ENCODE assay signal across 8 cellular contexts in the genomic region with DNA sequence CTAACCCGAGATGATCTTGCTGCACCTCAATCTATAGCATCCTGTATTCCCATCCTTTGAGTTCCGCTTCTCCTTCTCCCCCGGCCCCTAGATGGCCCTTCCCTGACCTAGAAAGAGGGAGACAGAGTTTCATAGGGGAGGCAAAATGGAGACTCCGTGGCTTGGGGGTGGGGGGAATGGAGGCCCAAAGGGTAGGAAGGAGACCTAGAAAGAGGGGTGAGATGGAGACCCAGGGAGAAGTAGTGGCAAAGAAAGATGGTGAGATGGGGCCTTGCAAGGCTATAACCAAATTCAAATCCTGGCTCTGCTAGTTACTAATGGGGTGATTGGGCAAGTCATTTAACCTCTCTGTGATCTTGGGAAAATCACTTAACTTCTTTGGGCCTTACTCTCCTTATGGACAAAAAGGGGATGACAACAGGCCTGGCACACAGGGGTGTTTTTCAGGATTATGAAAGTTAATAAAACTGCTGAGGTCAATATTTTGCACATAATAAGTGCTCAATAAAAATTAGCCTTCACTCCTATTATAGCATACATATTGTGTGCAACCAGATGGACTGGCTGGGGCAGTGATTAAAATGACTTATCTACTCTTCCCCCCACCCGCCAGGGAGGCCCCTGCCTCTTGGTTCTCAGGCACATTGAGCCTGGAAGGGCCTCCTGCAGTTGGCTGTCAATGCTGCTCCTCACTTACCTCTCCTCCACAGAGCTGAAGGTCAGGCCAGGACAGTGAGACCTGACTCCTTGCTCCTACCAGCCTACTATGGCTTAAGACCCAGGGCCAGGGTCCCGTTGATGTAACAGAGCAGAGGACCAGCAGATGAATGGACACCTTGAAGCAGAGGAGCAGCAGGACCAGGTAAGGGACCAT. TPM values are rescaled to one million over a fixed set of nuclear protein-coding genes. Genes with fewer than 3 reads are reported as not detected.
A peak's percentile ranks its signal among the peaks of the same experiment; 100 is the strongest.
DNase-seq lines count a peak whose midpoint lies in the region; ATAC-seq, FAIRE-seq and TF ChIP-seq lines count a peak whose summit lies in the region.

No MANE protein-coding gene starts in this region.

- H3K36me3 Mint-ChIP-seq in activated T-cell treated with anti-CD3 and anti-CD28 coated beads, Interleukin-2, amount 50 U/mL, for 72 hours (ENCODE audit: insufficient read depth in 2 of 2), result peaks cover 18 to 43% of the 10 kb centered on the region in 2 donors
- H3K36me3 Mint-ChIP-seq in astrocyte (ENCODE audit: low read depth, unreplicated experiment), result peaks cover 16% of the 10 kb centered on the region
- peaks cover 9% of the 10 kb centered on the region for H3K36me3 Mint-ChIP-seq in type B pancreatic cell

- H3K9ac ChIP-seq in astrocyte (ENCODE audit: low read length), result peak overlapping the region; percentile 93

- H3K9me3 ChIP-seq in astrocyte (ENCODE audit: insufficient read depth, low read depth, low read length) (no peaks in the 10 kb centered on the region), right lobe of liver (no peaks in the 10 kb centered on the region)

- H3K27ac Mint-ChIP-seq in activated T-cell treated with anti-CD3 and anti-CD28 coated beads, Interleukin-2, amount 50 U/mL, for 72 hours, result peak overlapping the region; percentile 99
- H3K27ac Mint-ChIP-seq in astrocyte (ENCODE audit: unreplicated experiment) (peak overlapping the region; percentile 99), type B pancreatic cell (peak overlapping the region; percentile 99)

- intact Hi-C loops in right lobe of liver (cut with DNase I), result no loop called here

- H2AFZ ChIP-seq in astrocyte (ENCODE audit: low read depth, low read length), result peak overlapping the region; percentile 61

- no peaks in the 10 kb centered on the region for H3K27me3 Mint-ChIP-seq in activated T-cell treated with anti-CD3 and anti-CD28 coated beads, Interleukin-2, amount 50 U/mL, for 72 hours (ENCODE audit: low read depth)
- no peaks in the 10 kb centered on the region for H3K27me3 Mint-ChIP-seq in astrocyte (ENCODE audit: low read depth, unreplicated experiment)
- H3K27me3 Mint-ChIP-seq in type B pancreatic cell, result no peaks in the 10 kb centered on the region

- H3K27me3 ChIP-seq in astrocyte (ENCODE audit: insufficient read depth, low read length), result no peaks in the 10 kb centered on the region
- H3K27me3 ChIP-seq in right lobe of liver, result no peaks in the 10 kb centered on the region

- H3K9me3 Mint-ChIP-seq in activated T-cell treated with anti-CD3 and anti-CD28 coated beads, Interleukin-2, amount 50 U/mL, for 72 hours, result no peaks in the 10 kb centered on the region
- H3K9me3 Mint-ChIP-seq in astrocyte (ENCODE audit: unreplicated experiment) (no peaks in the 10 kb centered on the region), type B pancreatic cell (no peaks in the 10 kb centered on the region)

- 17% methylated on average over 5 of the region's 6 CpGs for WGBS in right lobe of liver (ENCODE audit: insufficient coverage, low coverage, low lambda C conversion rate, missing lambda C conversion rate)

- no peak for DNase-seq in activated T-cell treated with anti-CD3 and anti-CD28 coated beads, Interleukin-2, amount 50 U/mL, for 72 hours
- no peak for DNase-seq in activated T-cell treated with anti-CD3 and anti-CD28 coated beads for 4 hours
- no peak for DNase-seq in astrocyte (ENCODE audit: low read depth)
- DNase-seq in right lobe of liver, result no peak
- no peak for DNase-seq in type B pancreatic cell (ENCODE audit: extremely low spot score, unreplicated experiment)
- DNase-seq in stimulated activated naive CD4-positive, alpha-beta T cell treated with Interleukin-2 at 50 U/mL for 16 hours (lab: John Stamatoyannopoulos, UW), result no peak
- no peak for DNase-seq in DMS153 treated with DMSO at 0.1 percent for 48 hours (lab: John Stamatoyannopoulos, UW; ENCODE audit: unreplicated experiment)
- DNase-seq in DMS114 treated with DMSO at 0.1 percent for 48 hours (lab: John Stamatoyannopoulos, UW; ENCODE audit: unreplicated experiment), result no peak

- peak overlapping the region; percentile 95 for H3K4me2 ChIP-seq in astrocyte (ENCODE audit: low read length)

- TF ChIP-seq POLR2A in right lobe of liver (IDR thresholded peaks at IDR 0.05), result no peak

- H3K4me1 Mint-ChIP-seq in activated T-cell treated with anti-CD3 and anti-CD28 coated beads, Interleukin-2, amount 50 U/mL, for 72 hours (ENCODE audit: low read depth), result peaks cover 75% of the 10 kb centered on the region
- H3K4me1 Mint-ChIP-seq in astrocyte (ENCODE audit: low read depth, unreplicated experiment) (peaks cover 34% of the 10 kb centered on the region), type B pancreatic cell (ENCODE audit: unreplicated experiment) (peaks cover 29% of the 10 kb centered on the region)

- no peak for ATAC-seq in activated T-cell treated with anti-CD3 and anti-CD28 coated beads, Interleukin-2, amount 50 U/mL, for 72 hours (replicated peaks in 1 of 2)
- no peak for ATAC-seq in right lobe of liver

- peaks cover 21% of the 10 kb centered on the region for H3K36me3 ChIP-seq in astrocyte (ENCODE audit: insufficient read depth, low read length)
- H3K36me3 ChIP-seq in right lobe of liver, result peaks cover 0 to 28% (median 15%) of the 10 kb centered on the region in 4 donors

- H3K4me3 ChIP-seq in astrocyte (ENCODE audit: insufficient read depth, low read depth, low read length) (peak overlapping the region; percentile 99), right lobe of liver (peak overlapping the region; percentile 41 to 91 (median 70))

- peaks cover 58% of the 10 kb centered on the region for H3K79me2 ChIP-seq in astrocyte (ENCODE audit: insufficient read depth, low read length)

- H3K4me3 Mint-ChIP-seq in activated T-cell treated with anti-CD3 and anti-CD28 coated beads, Interleukin-2, amount 50 U/mL, for 72 hours, result peak overlapping the region; percentile 100
- H3K4me3 Mint-ChIP-seq in astrocyte (ENCODE audit: unreplicated experiment), result peak overlapping the region; percentile 99
- H3K4me3 Mint-ChIP-seq in type B pancreatic cell, result peak overlapping the region; percentile 97

- TF ChIP-seq CTCF in astrocyte (IDR thresholded peaks at IDR 0.05; ENCODE audit: insufficient read depth, low read depth, low read length) (peak; percentile 2), right lobe of liver (IDR thresholded peaks at IDR 0.05) (peak in 1 of 4 donors; percentile 30), type B pancreatic cell (conservative IDR thresholded peaks at IDR 0.05) (peak; percentile 35)

- H4K20me1 ChIP-seq in astrocyte (ENCODE audit: insufficient read depth, low read length), result peaks cover 39% of the 10 kb centered on the region

- H3K4me1 ChIP-seq in astrocyte (ENCODE audit: insufficient read depth, low read length), result peaks cover 44% of the 10 kb centered on the region
- peaks cover 0 to 36% (median 15%) of the 10 kb centered on the region in 4 donors for H3K4me1 ChIP-seq in right lobe of liver

- FAIRE-seq in astrocyte (lab: Jason Lieb, UNC), result no peak

- H3K27ac ChIP-seq in astrocyte (ENCODE audit: low read depth, low read length) (peak overlapping the region; percentile 89), right lobe of liver (peak overlapping the region; percentile 82 to 87 (median 84))

RNA-seq across cellular contexts. Expression of a gene that starts 0.6 kb away (rescaled TPM):
- 10 to 100 TPM; 26.9 to 27.2 TPM for total RNA-seq in activated T-cell treated with anti-CD3 and anti-CD28 coated beads, Interleukin-2, amount 50 U/mL, for 72 hours
- total RNA-seq in astrocyte (25.4 and 29.4 TPM in 2 replicates), right lobe of liver (10 to 100 TPM; 11.4 to 30.1 (median 17.2) TPM), type B pancreatic cell (ENCODE audit: low replicate concordance) (44.0 and 47.1 TPM in 2 replicates)

RNA-seq across cellular contexts. Expression of a gene that starts 1.0 kb away (rescaled TPM):
- 1,000 to 10,000 TPM; 1,953 to 2,080 TPM for total RNA-seq in activated T-cell treated with anti-CD3 and anti-CD28 coated beads, Interleukin-2, amount 50 U/mL, for 72 hours
- total RNA-seq in astrocyte (1,046 and 1,102 TPM in 2 replicates), right lobe of liver (100 to 1,000 TPM; 355 to 867 (median 385) TPM), type B pancreatic cell (ENCODE audit: low replicate concordance) (1,623 and 1,815 TPM in 2 replicates)

RNA-seq across cellular contexts. Expression of a gene that starts 5.1 kb away (rescaled TPM):
- 1 to 10 TPM; 7.5 to 8.5 TPM for total RNA-seq in activated T-cell treated with anti-CD3 and anti-CD28 coated beads, Interleukin-2, amount 50 U/mL, for 72 hours
- total RNA-seq in astrocyte (1.3 and 1.7 TPM in 2 replicates), right lobe of liver (under 1 TPM in 2 of 6 experiments, not detected in 4; 0.22 to 0.37 TPM), type B pancreatic cell (ENCODE audit: low replicate concordance) (6.1 and 8.1 TPM in 2 replicates)

RNA-seq across cellular contexts. Expression of a gene that starts 13.4 kb away (rescaled TPM):
- not detected for total RNA-seq in activated T-cell treated with anti-CD3 and anti-CD28 coated beads, Interleukin-2, amount 50 U/mL, for 72 hours
- total RNA-seq in astrocyte (not detected in 2 replicates), right lobe of liver (not detected), type B pancreatic cell (ENCODE audit: low replicate concordance) (not detected in 2 replicates)

RNA-seq across cellular contexts. Expression of a gene that starts 17.2 kb away (rescaled TPM):
- 10 to 100 TPM in 1 of 2 donors, 1 to 10 TPM in 1; 8.2 to 13.4 TPM for total RNA-seq in activated T-cell treated with anti-CD3 and anti-CD28 coated beads, Interleukin-2, amount 50 U/mL, for 72 hours
- total RNA-seq in astrocyte (1.2 and 1.5 TPM in 2 replicates), right lobe of liver (10 to 100 TPM in 2 of 6 experiments, 1 to 10 TPM in 4; 1.8 to 11.6 (median 3.3) TPM), type B pancreatic cell (ENCODE audit: low replicate concordance) (24.5 and 31.5 TPM in 2 replicates)
